In the genomic region with DNA sequence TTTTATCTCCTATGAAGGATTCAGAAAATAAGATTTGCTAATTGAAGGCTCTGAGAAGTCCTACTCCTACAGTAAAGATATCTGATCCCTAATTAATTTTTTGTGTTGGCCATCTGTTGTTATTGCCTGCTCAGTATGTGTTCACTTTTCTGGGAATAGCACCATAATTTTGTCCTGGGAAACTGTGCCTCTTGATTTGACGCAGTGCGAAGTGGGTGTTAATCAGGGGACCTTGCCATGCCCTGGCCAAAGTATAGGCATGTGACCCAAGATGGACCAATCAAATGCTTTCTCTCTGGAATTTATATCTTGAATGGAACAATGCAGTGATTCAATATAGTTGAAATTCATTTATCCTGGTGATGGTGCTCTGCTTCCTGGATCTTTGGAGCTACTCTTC, we compare ENCODE assay signal across 13 cellular contexts. TPM values are rescaled to one million over a fixed set of nuclear protein-coding genes. Genes with fewer than 3 reads are reported as not detected.
DNase-seq lines count a peak whose midpoint lies in the region; ATAC-seq lines count a peak whose summit lies in the region.
"Had no signal": no experiment of that assay in that cellular context is flagged by ENCODE, and none has a peak within 500 bp of the region (broad histone marks: within the 10 kb centered on the region; RNA-seq: fewer than 3 reads in every experiment).

No MANE protein-coding gene starts in this region.

- intact Hi-C loops in Right ventricle myocardium superior (cut with DNase I): no loop called here
- intact Hi-C loops in left cardiac atrium (cut with DNase I): no loop called here

- ATAC-seq in Right ventricle myocardium superior (ENCODE audit: poor library complexity) (peak; percentile 43), left cardiac atrium (no peak)
- ATAC-seq: CD8-positive, alpha-beta T cell; GM12878; GM23338 had no signal

- DNase-seq in Right ventricle myocardium superior (no peak), left cardiac atrium (no peak), NCI-H446 (lab: John Stamatoyannopoulos, UW) (peak; percentile 63 to 78), RPMI7951 (ENCODE audit: low read depth) (peak; percentile 23), foreskin melanocyte (peak; percentile 82), amygdala (lab: John Stamatoyannopoulos, UW) (no peak), activated gamma-delta T cell (lab: John Stamatoyannopoulos, UW) (no peak), SHP77 treated with DMSO at 0.1 percent for 48 hours (lab: John Stamatoyannopoulos, UW) (no peak)
- DNase-seq: Caco-2; CD8-positive, alpha-beta T cell; H7 had no signal

RNA-seq across cellular contexts. Expression of a gene that starts 30.4 kb away (rescaled TPM):
- total RNA-seq in Right ventricle myocardium superior (31.9 TPM), left cardiac atrium (10 to 100 TPM; 34.1 to 49.6 TPM)
- 174 and 213 TPM in 2 replicates for total RNA-seq in RPMI7951 (2014; rRNA removed; shearing (Covaris generic))
- total RNA-seq: CD8-positive, alpha-beta T cell had no signal

Comparison
In these comparisons a context has a peak if more than half of its experiments do, and no peak if none do; other contexts are left out.
1. DNase-seq: peak in NCI-H446 (2 of 2), RPMI7951 (single experiment) and foreskin melanocyte (single experiment); none in Right ventricle myocardium superior (single experiment), left cardiac atrium (single experiment), amygdala (0 of 56), activated gamma-delta T cell (single experiment) and SHP77 treated with DMSO at 0.1 percent for 48 hours (single experiment).